14 cellular contexts compared by ENCODE assay signal in genomic region chr17:4313482-4314114, GRCh38. TPM values are rescaled to one million over a fixed set of nuclear protein-coding genes. Genes with fewer than 3 reads are reported as not detected.
DNase-seq lines count a peak whose midpoint lies in the region; ATAC-seq and TF ChIP-seq lines count a peak whose summit lies in the region.
"Had no signal": no experiment of that assay in that cellular context is flagged by ENCODE, and none has a peak within 500 bp of the region (broad histone marks: within the 10 kb centered on the region; RNA-seq: fewer than 3 reads in every experiment).

No MANE protein-coding gene starts in this region.

- no peak overlapping the region for H2BK5ac ChIP-seq in trophoblast cell (ENCODE audit: low read depth, low read length, poor library complexity)

- H2AK5ac ChIP-seq in trophoblast cell (ENCODE audit: low read length), result no peak overlapping the region

- no peaks in the 10 kb centered on the region for H3K9me3 Mint-ChIP-seq in dendritic cell treated with granulocyte-macrophage colony-stimulating factor and Interleukin-4, amounts not matched to agents 40 ng/mL and 50 ng/mL, for 4 days
- no peaks in the 10 kb centered on the region for H3K9me3 Mint-ChIP-seq in memory B cell
- H3K9me3 Mint-ChIP-seq: stimulated activated naive CD8-positive, alpha-beta T cell treated with anti-CD3 and anti-CD28 coated beads, Interleukin-15, amount 100 ng/mL, for 72 hours had no signal

- peaks cover 61% of the 10 kb centered on the region for H3K4me1 ChIP-seq in cardiac muscle cell (ENCODE audit: low read depth)
- H3K4me1 ChIP-seq in right atrium auricular region, result peaks cover 0 to 78% of the 10 kb centered on the region in 2 donors
- H3K4me1 ChIP-seq in upper lobe of left lung, result peaks cover 35 to 61% (median 50%) of the 10 kb centered on the region in 4 donors
- H3K4me1 ChIP-seq in SJCRH30, result no peaks in the 10 kb centered on the region
- peaks cover 5 to 11% of the 10 kb centered on the region in 2 experiments for H3K4me1 ChIP-seq in trophoblast cell (ENCODE audit: control insufficient read depth in 1 of 2, insufficient read depth in 2 of 2, low read length in 2 of 2)
- H3K4me1 ChIP-seq in mucosa of descending colon (ENCODE audit: low read depth), result peaks cover 46% of the 10 kb centered on the region

- ATAC-seq in memory B cell (ENCODE audit: low read depth), result no peak
- peak in 1 of 2 donors; percentile 61 for ATAC-seq in upper lobe of left lung (ENCODE audit: low FRiP score in 2 of 2)
- ATAC-seq in mucosa of descending colon, result no peak
- ATAC-seq: stimulated activated naive CD8-positive, alpha-beta T cell treated with anti-CD3 and anti-CD28 coated beads, Interleukin-15, amount 100 ng/mL, for 72 hours had no signal

- peak overlapping the region; percentile 71 for H3K27ac ChIP-seq in cardiac muscle cell
- no peak overlapping the region for H3K27ac ChIP-seq in right atrium auricular region
- peak overlapping the region in 3 of 4 donors; percentile 5 to 30 (median 27) for H3K27ac ChIP-seq in upper lobe of left lung
- H3K27ac ChIP-seq in SJCRH30, result no peak overlapping the region
- H3K27ac ChIP-seq in trophoblast cell (ENCODE audit: low read depth, low read length), result no peak overlapping the region

- peak overlapping the region; percentile 46 for H3K4me3 Mint-ChIP-seq in dendritic cell treated with granulocyte-macrophage colony-stimulating factor and Interleukin-4, amounts not matched to agents 40 ng/mL and 50 ng/mL, for 4 days
- no peak overlapping the region for H3K4me3 Mint-ChIP-seq in memory B cell
- H3K4me3 Mint-ChIP-seq: activated naive CD8-positive, alpha-beta T cell; nephron progenitor cell; stimulated activated naive CD8-positive, alpha-beta T cell treated with anti-CD3 and anti-CD28 coated beads, Interleukin-15, amount 100 ng/mL, for 72 hours had no signal

- no peak overlapping the region for H3K9ac ChIP-seq in trophoblast cell (ENCODE audit: low read length)

- peak overlapping the region; percentile 55 for H3K27ac Mint-ChIP-seq in dendritic cell treated with granulocyte-macrophage colony-stimulating factor and Interleukin-4, amounts not matched to agents 40 ng/mL and 50 ng/mL, for 4 days
- H3K27ac Mint-ChIP-seq in memory B cell, result peak overlapping the region; percentile 65
- H3K27ac Mint-ChIP-seq: stimulated activated naive CD8-positive, alpha-beta T cell treated with anti-CD3 and anti-CD28 coated beads, Interleukin-15, amount 100 ng/mL, for 72 hours had no signal

- no peak overlapping the region for H3K4ac ChIP-seq in trophoblast cell (ENCODE audit: low read depth, low read length)

- peaks cover 6% of the 10 kb centered on the region for H3K36me3 Mint-ChIP-seq in dendritic cell treated with granulocyte-macrophage colony-stimulating factor and Interleukin-4, amounts not matched to agents 40 ng/mL and 50 ng/mL, for 4 days (ENCODE audit: low read depth)
- H3K36me3 Mint-ChIP-seq in memory B cell, result peaks cover 6% of the 10 kb centered on the region

- peaks cover 18% of the 10 kb centered on the region for H3K79me2 ChIP-seq in trophoblast cell (ENCODE audit: control insufficient read depth, insufficient read depth, low read length, poor library complexity)

- no peak overlapping the region for H4K12ac ChIP-seq in trophoblast cell (ENCODE audit: low read depth, low read length)

- no peak overlapping the region for H2AFZ ChIP-seq in trophoblast cell (ENCODE audit: insufficient read depth, low read length, poor library complexity)

- H3K9me3 ChIP-seq in cardiac muscle cell (ENCODE audit: low read depth), result no peaks in the 10 kb centered on the region
- H3K9me3 ChIP-seq in right atrium auricular region, result no peaks in the 10 kb centered on the region
- H3K9me3 ChIP-seq in upper lobe of left lung, result no peaks in the 10 kb centered on the region
- H3K9me3 ChIP-seq in SJCRH30 (replicated peaks), result no peaks in the 10 kb centered on the region
- no peaks in the 10 kb centered on the region for H3K9me3 ChIP-seq in trophoblast cell (ENCODE audit: insufficient read depth, low read depth, low read length)
- no peaks in the 10 kb centered on the region for H3K9me3 ChIP-seq in mucosa of descending colon

- H2BK120ac ChIP-seq in trophoblast cell (ENCODE audit: insufficient read depth, low read length, poor library complexity), result no peak overlapping the region

- no peaks in the 10 kb centered on the region for H3K27me3 Mint-ChIP-seq in dendritic cell treated with granulocyte-macrophage colony-stimulating factor and Interleukin-4, amounts not matched to agents 40 ng/mL and 50 ng/mL, for 4 days
- H3K27me3 Mint-ChIP-seq in memory B cell, result no peaks in the 10 kb centered on the region
- H3K27me3 Mint-ChIP-seq: activated naive CD8-positive, alpha-beta T cell; stimulated activated naive CD8-positive, alpha-beta T cell treated with anti-CD3 and anti-CD28 coated beads, Interleukin-15, amount 100 ng/mL, for 72 hours had no signal

- intact Hi-C loops in dendritic cell treated with granulocyte-macrophage colony-stimulating factor and Interleukin-4, amounts not matched to agents 40 ng/mL and 50 ng/mL, for 4 days (cut with micrococcal nuclease), result no loop called here
- intact Hi-C loops in mucosa of descending colon (cut with DNase I, micrococcal nuclease), result no loop called here

- H3K4me1 Mint-ChIP-seq in dendritic cell treated with granulocyte-macrophage colony-stimulating factor and Interleukin-4, amounts not matched to agents 40 ng/mL and 50 ng/mL, for 4 days (ENCODE audit: low read depth), result peaks cover 42% of the 10 kb centered on the region
- H3K4me1 Mint-ChIP-seq in memory B cell, result peaks cover 54% of the 10 kb centered on the region

- H3K14ac ChIP-seq in trophoblast cell (ENCODE audit: low read length), result no peak overlapping the region

- no peak for TF ChIP-seq POLR2A in upper lobe of left lung (IDR thresholded peaks at IDR 0.05)

- H3K36me3 ChIP-seq in cardiac muscle cell (no peaks in the 10 kb centered on the region), right atrium auricular region (no peaks in the 10 kb centered on the region), upper lobe of left lung (no peaks in the 10 kb centered on the region), SJCRH30 (no peaks in the 10 kb centered on the region), trophoblast cell (ENCODE audit: control insufficient read depth in 1 of 2, insufficient read depth in 2 of 2, low read length in 2 of 2) (peaks cover 0 to 4% of the 10 kb centered on the region in 2 experiments), mucosa of descending colon (ENCODE audit: low read depth) (no peaks in the 10 kb centered on the region)

- no peak for TF ChIP-seq CTCF in cardiac muscle cell (IDR thresholded peaks at IDR 0.05; ENCODE audit: low read depth, low read length)
- no peak for TF ChIP-seq CTCF in right atrium auricular region (IDR thresholded peaks at IDR 0.05)
- no peak for TF ChIP-seq CTCF in upper lobe of left lung (IDR thresholded peaks at IDR 0.05)
- no peak for TF ChIP-seq CTCF in mucosa of descending colon (IDR thresholded peaks at IDR 0.05)

- H3K79me1 ChIP-seq in trophoblast cell (ENCODE audit: low read length), result peaks cover 3% of the 10 kb centered on the region

- WGBS in upper lobe of left lung, 2 donors, result 45 to 58% methylated on average over 7 of the region's 7 CpGs
- WGBS in trophoblast cell (ENCODE audit: extremely low coverage, insufficient coverage, insufficient read length), result no CpG with 5 or more reads among the region's 7 CpGs

- no peak overlapping the region for H3K23ac ChIP-seq in trophoblast cell (ENCODE audit: low read length)

- no peak overlapping the region for H2BK12ac ChIP-seq in trophoblast cell (ENCODE audit: low read length)

- no peak overlapping the region for H4K91ac ChIP-seq in trophoblast cell (ENCODE audit: low read depth, low read length)

- H3K4me3 ChIP-seq in cardiac muscle cell (no peak overlapping the region), right atrium auricular region (no peak overlapping the region), upper lobe of left lung (no peak overlapping the region), SJCRH30 (no peak overlapping the region), trophoblast cell (ENCODE audit: low read depth, low read length) (no peak overlapping the region), mucosa of descending colon (no peak overlapping the region)

- H3K27me3 ChIP-seq in cardiac muscle cell (no peaks in the 10 kb centered on the region), right atrium auricular region (no peaks in the 10 kb centered on the region), upper lobe of left lung (no peaks in the 10 kb centered on the region), SJCRH30 (no peaks in the 10 kb centered on the region), trophoblast cell (ENCODE audit: insufficient read depth, low read length) (no peaks in the 10 kb centered on the region)

- no peak overlapping the region for H4K8ac ChIP-seq in trophoblast cell (ENCODE audit: low read depth, low read length)

- DNase-seq in cardiac muscle cell (ENCODE audit: low read depth in 1 of 2, low spot score in 1 of 2), result peak in 1 of 2 donors; percentile 33
- DNase-seq in right atrium auricular region (ENCODE audit: low spot score), result no peak
- DNase-seq in memory B cell (ENCODE audit: low spot score in 2 of 2), result no peak
- DNase-seq in upper lobe of left lung, result no peak
- DNase-seq in SJCRH30, result no peak
- DNase-seq in trophoblast cell, result no peak
- no peak for DNase-seq in mucosa of descending colon
- DNase-seq: activated CD4-positive, alpha-beta T cell treated with anti-CD3 and anti-CD28 coated beads, Interleukin-2, amount 50 U/mL, for 4 hours; NCI-H1048; NCI-H510A treated with DMSO at 0.1 percent for 48 hours; nephron progenitor cell; stimulated activated naive CD8-positive, alpha-beta T cell treated with anti-CD3 and anti-CD28 coated beads, Interleukin-15, amount 100 ng/mL, for 72 hours had no signal

- H3K18ac ChIP-seq in trophoblast cell (ENCODE audit: low read length), result no peak overlapping the region

- no peak for TF ChIP-seq EP300 in upper lobe of left lung (IDR thresholded peaks at IDR 0.05)

- H3K4me2 ChIP-seq in trophoblast cell (ENCODE audit: low read length), result no peak overlapping the region

RNA-seq across cellular contexts. Expression of gene ANKFY1, which starts 49.8 kb away (rescaled TPM):
- total RNA-seq in cardiac muscle cell, result 20.0 and 29.0 TPM in 2 replicates
- polyA plus RNA-seq in cardiac muscle cell, result 19.5 and 26.7 TPM in 2 replicates
- 10 to 100 TPM; 13.9 to 16.7 TPM for total RNA-seq in right atrium auricular region
- total RNA-seq in upper lobe of left lung, result 10 to 100 TPM; 58.7 to 92.2 (median 60.9) TPM
- total RNA-seq in SJCRH30 (2014; rRNA removed; shearing (Covaris generic)), result 16.1 and 18.0 TPM in 2 replicates
- 20.7 and 20.8 TPM in 2 replicates for polyA plus RNA-seq in trophoblast cell (2013)
- 10 to 100 TPM; 52.0 to 94.3 (median 59.5) TPM for total RNA-seq in mucosa of descending colon

RNA-seq across cellular contexts. Expression of gene UBE2G1, which starts 52.9 kb away (rescaled TPM):
- total RNA-seq in cardiac muscle cell (99.0 and 120 TPM in 2 replicates), right atrium auricular region (10 to 100 TPM; 39.5 to 58.5 TPM), upper lobe of left lung (10 to 100 TPM; 24.5 to 45.8 (median 35.8) TPM), mucosa of descending colon (100 to 1,000 TPM in 1 of 3 donors, 10 to 100 TPM in 2; 51.9 to 103 (median 56.7) TPM)
- polyA plus RNA-seq in cardiac muscle cell, result 107 and 123 TPM in 2 replicates
- 36.7 and 39.2 TPM in 2 replicates for total RNA-seq in SJCRH30 (2014; rRNA removed; shearing (Covaris generic))
- polyA plus RNA-seq in trophoblast cell (2013), result 225 and 236 TPM in 2 replicates

Comparison
In these comparisons a context has a peak if more than half of its experiments do, and no peak if none do; other contexts are left out.
1. H3K27ac ChIP-seq: peak in cardiac muscle cell (single experiment) and upper lobe of left lung (3 of 4); none in right atrium auricular region (0 of 2), SJCRH30 (single experiment) and trophoblast cell (single experiment).